ENCODE assay signal across 25 cellular contexts in genomic region chr1:116224561-116224960, GRCh38.
"Had no signal": no experiment of that assay in that cellular context is flagged by ENCODE, and none has a peak within 500 bp of the region (broad histone marks: within the 10 kb centered on the region; RNA-seq: fewer than 3 reads in every experiment).

No MANE protein-coding gene starts in this region.

- DNase-seq: activated CD4-positive, alpha-beta memory T cell treated with anti-CD3 and anti-CD28 coated beads for 36 hours; activated CD4-positive, alpha-beta T cell treated with anti-CD3 and anti-CD28 coated beads, Interleukin-2, amount 10 ng/mL, durations not matched to agents 24 days and 14 days; activated CD4-positive, CD25-positive, alpha-beta regulatory T cell treated with anti-CD3 and anti-CD28 coated beads, Interleukin-2, amount 50 U/mL, for 72 hours; activated CD8-positive, alpha-beta memory T cell treated with anti-CD3 and anti-CD28 coated beads, Interleukin-2, amount 50 U/mL, for 4 hours; activated effector memory CD4-positive, alpha-beta T cell treated with anti-CD3 and anti-CD28 coated beads, Interleukin-2, amount 50 U/mL, for 16 hours; activated naive CD4-positive, alpha-beta T cell treated with anti-CD3 and anti-CD28 coated beads, Interleukin-2, amount 50 U/mL, for 16 hours; activated T-cell treated with anti-CD3 and anti-CD28 coated beads, Interleukin-2, amount 50 U/mL, for 1 hour; amniotic stem cell; caudate nucleus; cortex of kidney; heart left ventricle; hypothalamus; immature natural killer cell; left lung; lower lobe of right lung; mesenchymal stem cell; naive thymus-derived CD8-positive, alpha-beta T cell; occipital lobe; stimulated activated naive CD8-positive, alpha-beta T cell treated with anti-CD3 and anti-CD28 coated beads, Interleukin-15, Interleukin-2, amounts not matched to agents 100 U/mL and 50 U/mL, for 24 hours; testis; transverse colon had no signal

- H3K36me3 ChIP-seq: heart left ventricle, left lung, lower lobe of right lung, right atrium auricular region, transverse colon had no signal

- H3K4me1 Mint-ChIP-seq: activated CD4-positive, alpha-beta T cell treated with anti-CD3 and anti-CD28 coated beads, Interleukin-2, amount 10 ng/mL, durations not matched to agents 24 days and 14 days; immature natural killer cell; naive thymus-derived CD8-positive, alpha-beta T cell had no signal

- H3K27me3 ChIP-seq: heart left ventricle, left lung, right atrium auricular region, testis, transverse colon had no signal

- H3K27ac ChIP-seq: heart left ventricle, left lung, lower lobe of right lung, parathyroid adenoma, right atrium auricular region, transverse colon had no signal

- H3K27ac Mint-ChIP-seq: activated CD4-positive, alpha-beta memory T cell treated with anti-CD3 and anti-CD28 coated beads for 36 hours; activated CD4-positive, alpha-beta T cell treated with anti-CD3 and anti-CD28 coated beads, Interleukin-2, amount 10 ng/mL, durations not matched to agents 24 days and 14 days; activated T-helper 1 cell treated with anti-CD3 and anti-CD28 coated beads, Interleukin-12 subunit alpha, Interleukin-12 subunit beta, Interleukin-2, Interleukin-4 antibody, amounts not matched to agents 30 ng/mL and 10 ng/mL and 1 ng/mL, durations not matched to agents 14 hours and 24 hours and 36 hours; immature natural killer cell had no signal

- ATAC-seq: left lung; lower lobe of right lung; naive thymus-derived CD8-positive, alpha-beta T cell; stimulated activated naive CD8-positive, alpha-beta T cell treated with anti-CD3 and anti-CD28 coated beads, Interleukin-15, Interleukin-2, amounts not matched to agents 100 U/mL and 50 U/mL, for 24 hours had no signal

- H3K27me3 Mint-ChIP-seq: activated CD4-positive, alpha-beta memory T cell treated with anti-CD3 and anti-CD28 coated beads for 36 hours; naive thymus-derived CD8-positive, alpha-beta T cell had no signal

- H3K36me3 Mint-ChIP-seq: activated CD4-positive, alpha-beta memory T cell treated with anti-CD3 and anti-CD28 coated beads for 36 hours; immature natural killer cell; naive thymus-derived CD8-positive, alpha-beta T cell had no signal

- H3K4me3 Mint-ChIP-seq: activated CD4-positive, alpha-beta memory T cell treated with anti-CD3 and anti-CD28 coated beads for 36 hours; activated CD4-positive, alpha-beta T cell treated with anti-CD3 and anti-CD28 coated beads, Interleukin-2, amount 10 ng/mL, durations not matched to agents 24 days and 14 days; activated T-helper 1 cell treated with anti-CD3 and anti-CD28 coated beads, Interleukin-12 subunit alpha, Interleukin-12 subunit beta, Interleukin-2, Interleukin-4 antibody, amounts not matched to agents 30 ng/mL and 10 ng/mL and 1 ng/mL, durations not matched to agents 14 hours and 24 hours and 36 hours; immature natural killer cell; naive thymus-derived CD8-positive, alpha-beta T cell; neural crest cell had no signal

- H3K4me3 ChIP-seq: heart left ventricle, left lung, lower lobe of right lung, right atrium auricular region, testis, transverse colon had no signal

- H3K9me3 Mint-ChIP-seq: activated CD4-positive, alpha-beta memory T cell treated with anti-CD3 and anti-CD28 coated beads for 36 hours; activated CD4-positive, alpha-beta T cell treated with anti-CD3 and anti-CD28 coated beads, Interleukin-2, amount 10 ng/mL, durations not matched to agents 24 days and 14 days; activated T-helper 1 cell treated with anti-CD3 and anti-CD28 coated beads, Interleukin-12 subunit alpha, Interleukin-12 subunit beta, Interleukin-2, Interleukin-4 antibody, amounts not matched to agents 30 ng/mL and 10 ng/mL and 1 ng/mL, durations not matched to agents 14 hours and 24 hours and 36 hours; immature natural killer cell; naive thymus-derived CD8-positive, alpha-beta T cell had no signal

- H3K9me3 ChIP-seq: heart left ventricle, left lung, lower lobe of right lung, right atrium auricular region, testis, transverse colon had no signal

- H3K4me1 ChIP-seq: heart left ventricle, left lung, lower lobe of right lung, parathyroid adenoma, right atrium auricular region had no signal
